11 cellular contexts compared by ENCODE assay signal in genomic region chr9:20361656-20362570, GRCh38.
DNase-seq lines count a peak whose midpoint lies in the region; ATAC-seq and TF ChIP-seq lines count a peak whose summit lies in the region.
"Had no signal": no experiment of that assay in that cellular context is flagged by ENCODE, and none has a peak within 500 bp of the region (broad histone marks: within the 10 kb centered on the region; RNA-seq: fewer than 3 reads in every experiment).

No MANE protein-coding gene starts in this region.

- no peak overlapping the region for H3K27ac ChIP-seq in left lung

- DNase-seq in activated naive CD4-positive, alpha-beta T cell treated with anti-CD3 and anti-CD28 coated beads for 36 hours: no peak
- no peak for DNase-seq in activated naive CD4-positive, alpha-beta T cell (lab: John Stamatoyannopoulos, UW)
- DNase-seq in type B pancreatic cell (ENCODE audit: extremely low spot score, unreplicated experiment) (no peak), sciatic nerve (ENCODE audit: low spot score) (no peak), left lung (no peak), NCI-H510A (lab: John Stamatoyannopoulos, UW) (no peak)
- DNase-seq: activated CD8-positive, alpha-beta memory T cell treated with anti-CD3 and anti-CD28 coated beads for 24 hours; NCI-H82; SK-N-SH had no signal

- no peak overlapping the region for H3K4me3 Mint-ChIP-seq in activated naive CD4-positive, alpha-beta T cell treated with anti-CD3 and anti-CD28 coated beads for 36 hours
- peak overlapping the region; percentile 61 for H3K4me3 Mint-ChIP-seq in type B pancreatic cell

- H3K4me1 Mint-ChIP-seq in activated naive CD4-positive, alpha-beta T cell treated with anti-CD3 and anti-CD28 coated beads for 36 hours (ENCODE audit: low read depth): peaks cover 59% of the 10 kb centered on the region
- peaks cover 48% of the 10 kb centered on the region for H3K4me1 Mint-ChIP-seq in type B pancreatic cell (ENCODE audit: unreplicated experiment)

- no peaks in the 10 kb centered on the region for H3K36me3 ChIP-seq in left lung

- H3K4me3 ChIP-seq in left lung: no peak overlapping the region

- TF ChIP-seq CTCF in type B pancreatic cell (conservative IDR thresholded peaks at IDR 0.05) (no peak), left lung (IDR thresholded peaks at IDR 0.05) (no peak)

- H3K27ac Mint-ChIP-seq in activated naive CD4-positive, alpha-beta T cell treated with anti-CD3 and anti-CD28 coated beads for 36 hours: peak overlapping the region; percentile 20
- peak overlapping the region; percentile 48 for H3K27ac Mint-ChIP-seq in type B pancreatic cell

- H3K9me3 Mint-ChIP-seq in activated naive CD4-positive, alpha-beta T cell treated with anti-CD3 and anti-CD28 coated beads for 36 hours: no peaks in the 10 kb centered on the region
- H3K9me3 Mint-ChIP-seq in type B pancreatic cell: peaks cover 2% of the 10 kb centered on the region

- peaks cover 0 to 3% of the 10 kb centered on the region in 2 donors for H3K4me1 ChIP-seq in left lung

- intact Hi-C loops in activated naive CD4-positive, alpha-beta T cell treated with anti-CD3 and anti-CD28 coated beads for 36 hours (cut with micrococcal nuclease): no loop called here
- intact Hi-C loops in sciatic nerve (cut with DNase I): no loop called here
- intact Hi-C loops in left lung (cut with DNase I): no loop called here

- ATAC-seq in GM21723 (IDR thresholded peaks at IDR 0.05; ENCODE audit: unreplicated experiment) (peak; percentile 82), HG03520 (IDR thresholded peaks at IDR 0.05; ENCODE audit: unreplicated experiment) (peak; percentile 67), sciatic nerve (no peak), left lung (no peak)

- H3K27me3 Mint-ChIP-seq in activated naive CD4-positive, alpha-beta T cell treated with anti-CD3 and anti-CD28 coated beads for 36 hours (ENCODE audit: low read depth): no peaks in the 10 kb centered on the region
- no peaks in the 10 kb centered on the region for H3K27me3 Mint-ChIP-seq in type B pancreatic cell

- H3K9me3 ChIP-seq in left lung: no peaks in the 10 kb centered on the region
- H3K9me3 ChIP-seq: SK-N-SH had no signal

- H3K27me3 ChIP-seq in left lung: no peaks in the 10 kb centered on the region

- CTCF ChIA-PET in activated naive CD4-positive, alpha-beta T cell treated with anti-CD3 and anti-CD28 coated beads for 36 hours (lab: Charles Lee): interaction anchor here (0.7 to 1.2 kb wide), 3 partner anchors 86 to 579 kb away, joined by 3 read pairs; no protein-coding TSS in a partner anchor

- H3K36me3 Mint-ChIP-seq in activated naive CD4-positive, alpha-beta T cell treated with anti-CD3 and anti-CD28 coated beads for 36 hours (ENCODE audit: low read depth): peaks cover 23% of the 10 kb centered on the region
- H3K36me3 Mint-ChIP-seq in type B pancreatic cell: peaks cover 41% of the 10 kb centered on the region

Comparison
In these comparisons a context has a peak if more than half of its experiments do, and no peak if none do; other contexts are left out.
1. ATAC-seq: peak in GM21723 (single experiment) and HG03520 (single experiment); none in sciatic nerve (single experiment) and left lung (single experiment).